ENCODE assay signal across 12 cellular contexts in the genomic region with DNA sequence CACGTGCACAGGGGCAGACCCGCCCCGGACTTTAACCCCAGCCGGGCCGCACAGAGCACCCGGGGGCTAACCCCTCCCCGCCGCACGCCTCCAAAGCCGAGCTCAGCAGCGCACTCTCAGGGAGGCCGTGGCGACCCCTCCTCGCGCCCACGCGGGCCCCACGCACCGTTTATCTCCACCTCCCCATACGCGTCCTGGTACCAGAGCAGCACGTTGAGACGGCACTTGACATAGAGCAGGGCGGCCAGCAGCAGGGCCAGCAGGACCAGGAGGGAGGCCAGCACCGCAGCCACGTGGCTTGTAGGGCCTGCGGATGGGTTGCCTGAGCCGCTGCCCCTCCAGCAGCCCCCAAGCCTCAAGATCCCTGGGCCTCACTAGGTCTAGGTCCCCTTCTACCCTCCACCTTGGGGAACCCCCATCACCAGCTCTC. TPM values are rescaled to one million over a fixed set of nuclear protein-coding genes. Genes with fewer than 3 reads are reported as not detected.
DNase-seq lines count a peak whose midpoint lies in the region; ATAC-seq and TF ChIP-seq lines count a peak whose summit lies in the region.
"Had no signal": no experiment of that assay in that cellular context is flagged by ENCODE, and none has a peak within 500 bp of the region (broad histone marks: within the 10 kb centered on the region; RNA-seq: fewer than 3 reads in every experiment).

No MANE protein-coding gene starts in this region.

- H3K4me3 ChIP-seq in Jurkat, Clone E6-1 (ENCODE audit: low read length), result peak overlapping the region; percentile 15; the same call in 1 of the 2 replicates
- peak overlapping the region; percentile 62 to 86 (median 71) for H3K4me3 ChIP-seq in esophagus muscularis mucosa
- no peak overlapping the region for H3K4me3 ChIP-seq in smooth muscle cell
- H3K4me3 ChIP-seq in brain microvascular endothelial cell (ENCODE audit: low read depth, low read length), result no peak overlapping the region

- no peak for TF ChIP-seq CTCF in activated CD8-positive, alpha-beta T cell treated with anti-CD3 and anti-CD28 coated beads for 36 hours (IDR thresholded peaks at IDR 0.05)
- TF ChIP-seq CTCF in esophagus muscularis mucosa (IDR thresholded peaks at IDR 0.05) (no peak), smooth muscle cell (IDR thresholded peaks at IDR 0.05; ENCODE audit: borderline replicate concordance, insufficient read depth, poor library complexity, severe bottlenecking) (no peak), brain microvascular endothelial cell (IDR thresholded peaks at IDR 0.05; ENCODE audit: low read depth, low read length, missing control alignments) (no peak)

- intact Hi-C loops in activated CD8-positive, alpha-beta T cell treated with anti-CD3 and anti-CD28 coated beads for 36 hours (cut with micrococcal nuclease), result no loop called here
- intact Hi-C loops in esophagus muscularis mucosa (cut with DNase I), result loop anchor here (2.0 to 5.0 kb wide), 2 partner anchors 41 to 105 kb away; no protein-coding TSS in a partner anchor

- no peaks in the 10 kb centered on the region for H3F3A ChIP-seq in smooth muscle cell (ENCODE audit: low read depth)

- H3K36me3 Mint-ChIP-seq in activated CD8-positive, alpha-beta T cell treated with anti-CD3 and anti-CD28 coated beads, Interleukin-2, amount 10 ng/mL, durations not matched to agents 7 days and 5 days (ENCODE audit: low read depth), result peaks cover 4% of the 10 kb centered on the region
- H3K36me3 Mint-ChIP-seq in activated CD8-positive, alpha-beta T cell treated with anti-CD3 and anti-CD28 coated beads for 36 hours (ENCODE audit: low read depth), result no peaks in the 10 kb centered on the region

- no peak for DNase-seq in activated CD8-positive, alpha-beta T cell treated with anti-CD3 and anti-CD28 coated beads, Interleukin-2, amount 10 ng/mL, durations not matched to agents 7 days and 5 days
- no peak for DNase-seq in activated CD8-positive, alpha-beta T cell treated with anti-CD3 and anti-CD28 coated beads for 36 hours
- DNase-seq in Jurkat, Clone E6-1 (ENCODE audit: low read depth, low spot score), result no peak
- DNase-seq in esophagus muscularis mucosa (ENCODE audit: extremely low spot score) (no peak), smooth muscle cell (lab: John Stamatoyannopoulos, UW; ENCODE audit: unreplicated experiment) (no peak), HT-29 (ENCODE audit: low spot score) (no peak), brain microvascular endothelial cell (no peak)
- DNase-seq: NCI-H2227 treated with DMSO at 0.1 percent for 48 hours had no signal

- no peaks in the 10 kb centered on the region for H4K20me1 ChIP-seq in smooth muscle cell (ENCODE audit: low read depth)

- H2AFZ ChIP-seq in smooth muscle cell (ENCODE audit: low read depth), result no peak overlapping the region

- H3K79me2 ChIP-seq in smooth muscle cell (ENCODE audit: low read depth), result no peaks in the 10 kb centered on the region

- H3K4me1 ChIP-seq in esophagus muscularis mucosa, result peaks cover 16 to 26% (median 24%) of the 10 kb centered on the region in 4 donors
- no peaks in the 10 kb centered on the region for H3K4me1 ChIP-seq in smooth muscle cell (ENCODE audit: low read depth)

- TF ChIP-seq EP300 in esophagus muscularis mucosa (IDR thresholded peaks at IDR 0.05), result no peak

- peaks cover 17% of the 10 kb centered on the region for H3K4me1 Mint-ChIP-seq in activated CD8-positive, alpha-beta T cell treated with anti-CD3 and anti-CD28 coated beads, Interleukin-2, amount 10 ng/mL, durations not matched to agents 7 days and 5 days (ENCODE audit: low read depth)
- H3K4me1 Mint-ChIP-seq in activated CD8-positive, alpha-beta T cell treated with anti-CD3 and anti-CD28 coated beads for 36 hours (ENCODE audit: low read depth), result peaks cover 5% of the 10 kb centered on the region

- H3K36me3 ChIP-seq in esophagus muscularis mucosa (no peaks in the 10 kb centered on the region), smooth muscle cell (ENCODE audit: low read depth) (no peaks in the 10 kb centered on the region), brain microvascular endothelial cell (replicated peaks) (no peaks in the 10 kb centered on the region)
- H3K36me3 ChIP-seq: gastrocnemius medialis had no signal

- H3K27ac Mint-ChIP-seq in activated CD8-positive, alpha-beta T cell treated with anti-CD3 and anti-CD28 coated beads, Interleukin-2, amount 10 ng/mL, durations not matched to agents 7 days and 5 days, result peak overlapping the region; percentile 43
- H3K27ac Mint-ChIP-seq in activated CD8-positive, alpha-beta T cell treated with anti-CD3 and anti-CD28 coated beads for 36 hours, result no peak overlapping the region

- WGBS in esophagus muscularis mucosa, result 75% methylated on average over 16 of the region's 28 CpGs
- WGBS in smooth muscle cell (ENCODE audit: low lambda C conversion rate), result 78% methylated on average over 28 of the region's 28 CpGs

- no peaks in the 10 kb centered on the region for H3K9me3 Mint-ChIP-seq in activated CD8-positive, alpha-beta T cell treated with anti-CD3 and anti-CD28 coated beads, Interleukin-2, amount 10 ng/mL, durations not matched to agents 7 days and 5 days (ENCODE audit: insufficient read depth)
- no peaks in the 10 kb centered on the region for H3K9me3 Mint-ChIP-seq in activated CD8-positive, alpha-beta T cell treated with anti-CD3 and anti-CD28 coated beads for 36 hours

- TF ChIP-seq POLR2A in esophagus muscularis mucosa (IDR thresholded peaks at IDR 0.05; ENCODE audit: low read depth), result no peak

- H3K9me3 ChIP-seq in esophagus muscularis mucosa (no peaks in the 10 kb centered on the region), smooth muscle cell (replicated peaks; ENCODE audit: low read depth) (no peaks in the 10 kb centered on the region)
- H3K9me3 ChIP-seq: gastrocnemius medialis had no signal

- peaks cover 0 to 17% (median 3%) of the 10 kb centered on the region in 4 donors for H3K27me3 ChIP-seq in esophagus muscularis mucosa
- no peaks in the 10 kb centered on the region for H3K27me3 ChIP-seq in smooth muscle cell (ENCODE audit: low read depth)
- H3K27me3 ChIP-seq in brain microvascular endothelial cell (replicated peaks), result no peaks in the 10 kb centered on the region

- no peak overlapping the region for H3K9ac ChIP-seq in smooth muscle cell (ENCODE audit: low read depth)

- H3K4me3 Mint-ChIP-seq in activated CD8-positive, alpha-beta T cell treated with anti-CD3 and anti-CD28 coated beads, Interleukin-2, amount 10 ng/mL, durations not matched to agents 7 days and 5 days, result no peak overlapping the region
- H3K4me3 Mint-ChIP-seq in activated CD8-positive, alpha-beta T cell treated with anti-CD3 and anti-CD28 coated beads for 36 hours, result no peak overlapping the region

- H3K27me3 Mint-ChIP-seq in activated CD8-positive, alpha-beta T cell treated with anti-CD3 and anti-CD28 coated beads, Interleukin-2, amount 10 ng/mL, durations not matched to agents 7 days and 5 days (ENCODE audit: low read depth), result no peaks in the 10 kb centered on the region
- no peaks in the 10 kb centered on the region for H3K27me3 Mint-ChIP-seq in activated CD8-positive, alpha-beta T cell treated with anti-CD3 and anti-CD28 coated beads for 36 hours

- POLR2A ChIA-PET in activated CD8-positive, alpha-beta T cell treated with anti-CD3 and anti-CD28 coated beads, Interleukin-2, amount 10 ng/mL, durations not matched to agents 7 days and 5 days (lab: Charles Lee), result interaction anchor here (1.0 to 3.2 kb wide), 4 partner anchors 8 to 120 kb away, joined by 3 to 21 read pairs (median 6); partner anchors contain the start of genes PTDSS2 and SIGIRR
- POLR2A ChIA-PET in activated CD8-positive, alpha-beta T cell treated with anti-CD3 and anti-CD28 coated beads for 36 hours (lab: Charles Lee), result interaction anchor here (0.7 to 2.7 kb wide), 4 partner anchors 9 to 95 kb away, joined by 3 to 9 read pairs (median 3); partner anchors contain the start of gene PTDSS2

- in situ Hi-C loops in brain microvascular endothelial cell (cut with HindIII; ENCODE audit: low pct_ligation_motif_present, low sequenced_read_pairs), result no loop called here

- H3K27ac ChIP-seq in esophagus muscularis mucosa (replicated peaks in 1 of 4) (peak overlapping the region in 3 of 4 donors; percentile 18 to 75 (median 47)), smooth muscle cell (ENCODE audit: low read depth) (no peak overlapping the region), brain microvascular endothelial cell (no peak overlapping the region)

- peak overlapping the region; percentile 44 for H3K4me2 ChIP-seq in smooth muscle cell

- ATAC-seq in activated CD8-positive, alpha-beta T cell treated with anti-CD3 and anti-CD28 coated beads, Interleukin-2, amount 10 ng/mL, durations not matched to agents 7 days and 5 days, result no peak
- ATAC-seq in activated CD8-positive, alpha-beta T cell treated with anti-CD3 and anti-CD28 coated beads for 36 hours, result no peak
- ATAC-seq in HG02840 (IDR thresholded peaks at IDR 0.05; ENCODE audit: low FRiP score, unreplicated experiment), result no peak

- CTCF ChIA-PET in activated CD8-positive, alpha-beta T cell treated with anti-CD3 and anti-CD28 coated beads, Interleukin-2, amount 10 ng/mL, durations not matched to agents 7 days and 5 days (lab: Charles Lee), result interaction anchor here (0.8 to 3.2 kb wide), 4 partner anchors 40 to 157 kb away, joined by 4 to 29 read pairs (median 10); partner anchors contain the start of gene PTDSS2
- CTCF ChIA-PET in activated CD8-positive, alpha-beta T cell treated with anti-CD3 and anti-CD28 coated beads for 36 hours (lab: Charles Lee), result interaction anchor here (0.9 to 3.5 kb wide), 3 partner anchors 38 to 99 kb away, joined by 3 to 26 read pairs (median 3); partner anchors contain the start of gene RNH1

RNA-seq across cellular contexts. Expression of gene SIGIRR, which starts 7.1 kb away (rescaled TPM):
- total RNA-seq in activated CD8-positive, alpha-beta T cell treated with anti-CD3 and anti-CD28 coated beads, Interleukin-2, amount 10 ng/mL, durations not matched to agents 7 days and 5 days, result 100 to 1,000 TPM; 160 to 168 TPM
- total RNA-seq in activated CD8-positive, alpha-beta T cell treated with anti-CD3 and anti-CD28 coated beads for 36 hours, result 10 to 100 TPM; 33.9 to 35.0 TPM
- polyA plus RNA-seq in Jurkat, Clone E6-1 (2012; ENCODE audit: insufficient read depth, insufficient read length), result 131 TPM
- total RNA-seq in esophagus muscularis mucosa (10 to 100 TPM; 45.7 to 72.9 (median 50.5) TPM), smooth muscle cell (15.3 and 18.3 TPM in 2 replicates)
- polyA plus RNA-seq in smooth muscle cell, result 26.3 and 29.4 TPM in 2 replicates
- total RNA-seq in HT-29 (2014; rRNA removed; shearing (Covaris generic)), result 295 and 312 TPM in 2 replicates

RNA-seq across cellular contexts. Expression of gene PKP3, which starts 13.7 kb away (rescaled TPM):
- total RNA-seq in activated CD8-positive, alpha-beta T cell treated with anti-CD3 and anti-CD28 coated beads, Interleukin-2, amount 10 ng/mL, durations not matched to agents 7 days and 5 days, result under 1 TPM in 1 of 2 experiments, not detected in 1; 0.13 TPM
- under 1 TPM in 1 of 2 experiments, not detected in 1; 0.18 TPM for total RNA-seq in activated CD8-positive, alpha-beta T cell treated with anti-CD3 and anti-CD28 coated beads for 36 hours
- polyA plus RNA-seq in Jurkat, Clone E6-1 (2012; ENCODE audit: insufficient read depth, insufficient read length), result not detected
- 1 to 10 TPM in 1 of 4 donors, under 1 TPM in 3; 0.17 to 1.1 (median 0.51) TPM for total RNA-seq in esophagus muscularis mucosa
- total RNA-seq in smooth muscle cell, result 32.0 and 61.2 TPM in 2 replicates
- 24.6 and 69.9 TPM in 2 replicates for polyA plus RNA-seq in smooth muscle cell
- 284 and 306 TPM in 2 replicates for total RNA-seq in HT-29 (2014; rRNA removed; shearing (Covaris generic))
- total RNA-seq: SK-MEL-5 had no signal

RNA-seq across cellular contexts. Expression of gene ANO9, which starts 34.1 kb away (rescaled TPM):
- 10 to 100 TPM; 72.6 to 78.9 TPM for total RNA-seq in activated CD8-positive, alpha-beta T cell treated with anti-CD3 and anti-CD28 coated beads, Interleukin-2, amount 10 ng/mL, durations not matched to agents 7 days and 5 days
- total RNA-seq in activated CD8-positive, alpha-beta T cell treated with anti-CD3 and anti-CD28 coated beads for 36 hours, result 10 to 100 TPM; 28.2 to 29.0 TPM
- 3.5 TPM for polyA plus RNA-seq in Jurkat, Clone E6-1 (2012; ENCODE audit: insufficient read depth, insufficient read length)
- under 1 TPM in 3 of 4 donors, not detected in 1; 0.11 to 0.42 (median 0.32) TPM for total RNA-seq in esophagus muscularis mucosa
- total RNA-seq in smooth muscle cell, result 0.67 and 1.4 TPM in 2 replicates
- 1.5 and 7.1 TPM in 2 replicates for polyA plus RNA-seq in smooth muscle cell
- total RNA-seq in HT-29 (2014; rRNA removed; shearing (Covaris generic)), result 63.7 and 94.0 TPM in 2 replicates
- total RNA-seq: SK-MEL-5, temporal lobe had no signal

RNA-seq across cellular contexts. Expression of gene B4GALNT4, which starts 38.4 kb away (rescaled TPM):
- total RNA-seq in activated CD8-positive, alpha-beta T cell treated with anti-CD3 and anti-CD28 coated beads, Interleukin-2, amount 10 ng/mL, durations not matched to agents 7 days and 5 days, result under 1 TPM; 0.26 to 0.52 TPM
- 1 to 10 TPM; 1.5 to 3.4 TPM for total RNA-seq in activated CD8-positive, alpha-beta T cell treated with anti-CD3 and anti-CD28 coated beads for 36 hours
- 20.9 TPM for polyA plus RNA-seq in Jurkat, Clone E6-1 (2012; ENCODE audit: insufficient read depth, insufficient read length)
- total RNA-seq in esophagus muscularis mucosa (10 to 100 TPM in 1 of 4 donors, 1 to 10 TPM in 3; 2.5 to 12.0 (median 5.7) TPM), smooth muscle cell (21.9 and 48.8 TPM in 2 replicates)
- 44.9 and 45.8 TPM in 2 replicates for polyA plus RNA-seq in smooth muscle cell
- not detected in 2 replicates for total RNA-seq in HT-29 (2014; rRNA removed; shearing (Covaris generic))
- total RNA-seq: gastrocnemius medialis had no signal

RNA-seq across cellular contexts. Expression of gene PTDSS2, which starts 42.4 kb away (rescaled TPM):
- 10 to 100 TPM; 24.6 to 26.1 TPM for total RNA-seq in activated CD8-positive, alpha-beta T cell treated with anti-CD3 and anti-CD28 coated beads, Interleukin-2, amount 10 ng/mL, durations not matched to agents 7 days and 5 days
- total RNA-seq in activated CD8-positive, alpha-beta T cell treated with anti-CD3 and anti-CD28 coated beads for 36 hours, result 10 to 100 TPM; 17.4 to 18.0 TPM
- polyA plus RNA-seq in Jurkat, Clone E6-1 (2012; ENCODE audit: insufficient read depth, insufficient read length), result 22.4 TPM
- total RNA-seq in esophagus muscularis mucosa (10 to 100 TPM; 23.9 to 58.3 (median 30.2) TPM), smooth muscle cell (15.2 and 20.7 TPM in 2 replicates)
- polyA plus RNA-seq in smooth muscle cell, result 25.2 and 33.5 TPM in 2 replicates
- total RNA-seq in HT-29 (2014; rRNA removed; shearing (Covaris generic)), result 56.6 and 63.4 TPM in 2 replicates

Comparison
In these comparisons a context has a peak if more than half of its experiments do, and no peak if none do; other contexts are left out.
1. H3K4me3 ChIP-seq: peak in Jurkat, Clone E6-1 (single experiment) and esophagus muscularis mucosa (4 of 4); none in smooth muscle cell (single experiment) and brain microvascular endothelial cell (single experiment).
2. H3K27ac ChIP-seq: peak in esophagus muscularis mucosa (3 of 4); none in smooth muscle cell (single experiment) and brain microvascular endothelial cell (single experiment).
3. RNA of gene PKP3, which starts 13.7 kb away (total RNA-seq): 284 to 306 TPM in HT-29 and 32.0 to 61.2 TPM in smooth muscle cell; 0.17 to 1.1 TPM in esophagus muscularis mucosa, 0.18 TPM in activated CD8-positive, alpha-beta T cell treated with anti-CD3 and anti-CD28 coated beads for 36 hours and 0.13 TPM in activated CD8-positive, alpha-beta T cell treated with anti-CD3 and anti-CD28 coated beads, Interleukin-2, amount 10 ng/mL, durations not matched to agents 7 days and 5 days; every median in the first group is over 10 times any median in the second.
4. RNA of gene ANO9, which starts 34.1 kb away (total RNA-seq): 63.7 to 94.0 TPM in HT-29, 72.6 to 78.9 TPM in activated CD8-positive, alpha-beta T cell treated with anti-CD3 and anti-CD28 coated beads, Interleukin-2, amount 10 ng/mL, durations not matched to agents 7 days and 5 days and 28.2 to 29.0 TPM in activated CD8-positive, alpha-beta T cell treated with anti-CD3 and anti-CD28 coated beads for 36 hours; 0.67 to 1.4 TPM in smooth muscle cell and 0.11 to 0.42 TPM in esophagus muscularis mucosa; every median in the first group is over 10 times any median in the second.